8 cellular contexts compared by ENCODE assay signal in the genomic region with DNA sequence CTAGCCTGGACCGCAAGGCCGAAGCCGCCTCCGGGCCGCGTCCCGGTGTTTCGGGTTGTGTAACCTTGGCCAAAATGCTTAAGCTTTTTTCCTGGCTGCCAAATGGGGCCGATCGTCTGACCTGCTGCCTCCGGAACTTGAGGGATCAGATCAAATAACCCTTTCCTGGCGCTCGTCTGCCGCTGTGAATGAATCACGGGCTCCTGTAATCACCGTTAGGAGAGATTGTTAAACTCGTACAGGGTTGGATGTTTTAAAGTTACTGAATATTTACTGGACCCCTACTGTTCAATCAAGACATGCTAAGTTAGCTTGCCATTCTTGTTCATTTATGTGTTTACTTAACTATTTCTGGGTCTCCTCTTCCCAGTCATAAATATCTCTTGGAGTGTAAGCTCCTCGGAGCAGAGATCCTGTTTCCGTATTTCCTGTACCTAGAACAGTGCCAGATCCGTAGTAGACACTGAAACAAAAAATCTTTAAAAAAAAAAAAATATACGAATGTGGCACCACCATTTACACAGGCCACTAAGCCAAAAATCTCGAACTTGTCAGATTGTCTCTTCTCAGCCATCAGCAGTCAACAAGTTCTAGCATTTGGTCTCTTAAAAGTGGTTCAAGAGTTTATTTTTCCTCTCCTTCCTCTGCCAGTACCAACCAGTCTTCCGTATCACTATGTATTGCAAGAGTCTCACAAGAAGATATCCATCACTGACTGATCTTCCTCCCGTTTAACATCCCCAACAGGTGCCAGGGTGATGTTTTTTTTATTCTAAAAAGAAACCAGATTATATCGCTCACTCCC. TPM values are rescaled to one million over a fixed set of nuclear protein-coding genes. Genes with fewer than 3 reads are reported as not detected.
DNase-seq lines count a peak whose midpoint lies in the region; FAIRE-seq and TF ChIP-seq lines count a peak whose summit lies in the region.

No MANE protein-coding gene starts in this region.

- H3K4me1 Mint-ChIP-seq in activated CD4-positive, alpha-beta T cell treated with anti-CD3 and anti-CD28 coated beads, Interleukin-2, amount 10 ng/mL, durations not matched to agents 24 days and 14 days = peaks cover 22% of the 10 kb centered on the region

- H3K27me3 Mint-ChIP-seq in activated CD4-positive, alpha-beta T cell treated with anti-CD3 and anti-CD28 coated beads, Interleukin-2, amount 10 ng/mL, durations not matched to agents 24 days and 14 days = peaks cover 16% of the 10 kb centered on the region

- peak overlapping the region; percentile 91 for H3K27ac Mint-ChIP-seq in activated CD4-positive, alpha-beta T cell treated with anti-CD3 and anti-CD28 coated beads, Interleukin-2, amount 10 ng/mL, durations not matched to agents 24 days and 14 days

- FAIRE-seq in A204.1 (lab: Jason Lieb, UNC) = peak; percentile 78

- no peaks in the 10 kb centered on the region for H3K9me3 Mint-ChIP-seq in activated CD4-positive, alpha-beta T cell treated with anti-CD3 and anti-CD28 coated beads, Interleukin-2, amount 10 ng/mL, durations not matched to agents 24 days and 14 days

- intact Hi-C loops in activated CD4-positive, alpha-beta T cell treated with anti-CD3 and anti-CD28 coated beads, Interleukin-2, amount 10 ng/mL, durations not matched to agents 24 days and 14 days (cut with micrococcal nuclease) = loop anchor here (2.0 to 10.0 kb wide), 8 partner anchors 21 to 1057 kb away; a partner anchor contains a TSS

- peak overlapping the region; percentile 66 to 79 for H3K4me3 ChIP-seq in neutrophil (ENCODE audit: low read depth in 1 of 2, low read length in 1 of 2)

- no peak overlapping the region for H3K4me3 Mint-ChIP-seq in activated CD4-positive, alpha-beta T cell treated with anti-CD3 and anti-CD28 coated beads, Interleukin-2, amount 10 ng/mL, durations not matched to agents 24 days and 14 days

- peaks cover 3% of the 10 kb centered on the region for H3K36me3 ChIP-seq in neutrophil

- peaks cover 9% of the 10 kb centered on the region for H3K36me3 Mint-ChIP-seq in activated CD4-positive, alpha-beta T cell treated with anti-CD3 and anti-CD28 coated beads, Interleukin-2, amount 10 ng/mL, durations not matched to agents 24 days and 14 days (ENCODE audit: low read depth)

- H3K27ac ChIP-seq in neutrophil = peak overlapping the region; percentile 94

- peaks cover 23% of the 10 kb centered on the region for H3K27me3 ChIP-seq in neutrophil

- peaks cover 31 to 41% of the 10 kb centered on the region in 2 experiments for H3K4me1 ChIP-seq in neutrophil (ENCODE audit: control insufficient read depth in 1 of 2, insufficient read depth in 1 of 2, low read depth in 1 of 2, low read length in 1 of 2)

- TF ChIP-seq CTCF in GM12873 (IDR thresholded peaks at IDR 0.05; ENCODE audit: insufficient read depth, low read depth, low read length, missing control alignments) (peak; percentile 1), neutrophil (IDR thresholded peaks at IDR 0.05) (no peak)

- H3K9me3 ChIP-seq in neutrophil = no peaks in the 10 kb centered on the region

- DNase-seq in NCI-H1092 treated with DMSO at 0.1 percent for 48 hours (lab: John Stamatoyannopoulos, UW) (peak; percentile 62), fibroblast of the conjunctiva (ENCODE audit: low read depth) (peak; percentile 70), NCI-H774 (lab: John Stamatoyannopoulos, UW) (no peak), iPS-NIHi11 (ENCODE audit: low spot score) (no peak)
- peak; percentile 61 for DNase-seq in activated CD4-positive, alpha-beta T cell treated with anti-CD3 and anti-CD28 coated beads, Interleukin-2, amount 10 ng/mL, durations not matched to agents 24 days and 14 days

RNA-seq across cellular contexts. Expression of a gene that starts 0.6 kb away (rescaled TPM):
- total RNA-seq in activated CD4-positive, alpha-beta T cell treated with anti-CD3 and anti-CD28 coated beads, Interleukin-2, amount 10 ng/mL, durations not matched to agents 24 days and 14 days = 84.5 and 86.1 TPM in 2 replicates

Comparison
In these comparisons a context has a peak if more than half of its experiments do, and no peak if none do; other contexts are left out.
1. DNase-seq: peak in NCI-H1092 treated with DMSO at 0.1 percent for 48 hours (single experiment), activated CD4-positive, alpha-beta T cell treated with anti-CD3 and anti-CD28 coated beads, Interleukin-2, amount 10 ng/mL, durations not matched to agents 24 days and 14 days (single experiment) and fibroblast of the conjunctiva (single experiment); none in NCI-H774 (single experiment) and iPS-NIHi11 (single experiment).